11 cellular contexts compared by ENCODE assay signal in the genomic region with DNA sequence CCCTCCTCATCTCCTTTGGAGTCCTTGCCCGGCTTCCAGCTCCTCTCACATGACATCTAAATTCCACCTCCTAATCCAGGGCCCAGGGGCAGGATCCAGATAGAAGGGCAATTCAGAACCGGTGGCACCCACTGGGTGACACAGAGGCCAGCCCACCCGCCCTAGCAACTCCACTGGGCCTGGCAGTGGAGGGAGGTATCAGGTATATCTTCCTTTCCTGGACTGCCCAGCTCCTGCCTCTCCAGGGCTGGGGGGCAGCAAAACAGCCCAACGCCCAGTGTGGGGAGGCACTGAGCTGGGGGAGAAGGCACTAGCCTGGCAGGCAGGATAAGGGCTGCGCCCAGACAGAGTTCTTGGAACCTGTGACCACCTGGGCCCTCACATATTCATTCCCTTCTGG. TPM values are rescaled to one million over a fixed set of nuclear protein-coding genes. Genes with fewer than 3 reads are reported as not detected.
DNase-seq lines count a peak whose midpoint lies in the region; ATAC-seq and TF ChIP-seq lines count a peak whose summit lies in the region.
"Had no signal": no experiment of that assay in that cellular context is flagged by ENCODE, and none has a peak within 500 bp of the region (broad histone marks: within the 10 kb centered on the region; RNA-seq: fewer than 3 reads in every experiment).

No MANE protein-coding gene starts in this region.

- H3K4me1 ChIP-seq in mesodermal cell (ENCODE audit: control insufficient read depth, insufficient read depth, low read length, poor library complexity, severe bottlenecking), result peaks cover 67% of the 10 kb centered on the region
- peaks cover 0 to 49% (median 43%) of the 10 kb centered on the region in 4 donors for H3K4me1 ChIP-seq in tibial artery

- intact Hi-C loops in activated CD4-positive, alpha-beta T cell treated with anti-CD3 and anti-CD28 coated beads for 36 hours (cut with DNase I, micrococcal nuclease), result loop anchor here in 1 of 2 experiments (2.0 to 5.0 kb wide), 2 partner anchors 17 to 1043 kb away; no protein-coding TSS in a partner anchor
- intact Hi-C loops in tibial artery (cut with DNase I; ENCODE audit: low total_unique reads), result no loop called here

- H3K36me3 ChIP-seq in mesodermal cell (ENCODE audit: control insufficient read depth, insufficient read depth, low read length), result peaks cover 18% of the 10 kb centered on the region
- H3K36me3 ChIP-seq in tibial artery, result peaks cover 0 to 19% (median 0%) of the 10 kb centered on the region in 3 donors

- no peak for ATAC-seq in activated CD4-positive, alpha-beta T cell treated with anti-CD3 and anti-CD28 coated beads for 36 hours
- ATAC-seq: A549 had no signal

- H3K27ac ChIP-seq in cingulate gyrus (ENCODE audit: low read depth, low read length) (peak overlapping the region; percentile 76), mesodermal cell (ENCODE audit: low read depth, low read length, severe bottlenecking) (peak overlapping the region; percentile 81), tibial artery (peak overlapping the region; percentile 58 to 68)

- H3K4me3 ChIP-seq in mesodermal cell (ENCODE audit: extremely low read depth, insufficient read depth, low read length, poor library complexity, severe bottlenecking), result no peak overlapping the region
- H3K4me3 ChIP-seq in tibial artery, result no peak overlapping the region
- H3K4me3 ChIP-seq: A549 had no signal

- peak overlapping the region; percentile 86 for H3K27ac Mint-ChIP-seq in activated CD4-positive, alpha-beta T cell treated with anti-CD3 and anti-CD28 coated beads for 36 hours

- H3K27me3 ChIP-seq in tibial artery, result no peaks in the 10 kb centered on the region

- H3K9me3 ChIP-seq in mesodermal cell (ENCODE audit: control insufficient read depth, low read length) (no peaks in the 10 kb centered on the region), tibial artery (no peaks in the 10 kb centered on the region)
- H3K9me3 ChIP-seq: A549 had no signal

- CTCF ChIA-PET in activated CD4-positive, alpha-beta T cell treated with anti-CD3 and anti-CD28 coated beads for 36 hours (lab: Charles Lee), result interaction anchor here (0.5 to 0.8 kb wide), 5 partner anchors 27 to 301 kb away, joined by 3 read pairs; no protein-coding TSS in a partner anchor

- POLR2A ChIA-PET in activated CD4-positive, alpha-beta T cell treated with anti-CD3 and anti-CD28 coated beads for 36 hours (lab: Charles Lee), result no interaction called here

- H3K9me3 Mint-ChIP-seq in activated CD4-positive, alpha-beta T cell treated with anti-CD3 and anti-CD28 coated beads for 36 hours (ENCODE audit: low read depth), result no peaks in the 10 kb centered on the region

- no peak for TF ChIP-seq CTCF in tibial artery (IDR thresholded peaks at IDR 0.05)
- no peak for TF ChIP-seq CTCF in GM10266 (IDR thresholded peaks at IDR 0.05; ENCODE audit: control insufficient read depth, insufficient read depth, low read depth, missing control alignments)

- H3K4me1 Mint-ChIP-seq in activated CD4-positive, alpha-beta T cell treated with anti-CD3 and anti-CD28 coated beads for 36 hours, result peaks cover 53% of the 10 kb centered on the region

- H3K27me3 Mint-ChIP-seq in activated CD4-positive, alpha-beta T cell treated with anti-CD3 and anti-CD28 coated beads for 36 hours, result no peaks in the 10 kb centered on the region

- 80 to 100% methylated on average over 2 of the region's 5 CpGs for WGBS in mesodermal cell (ENCODE audit: insufficient coverage in 2 of 2), 2 experiments

- no peak for DNase-seq in activated CD4-positive, alpha-beta T cell treated with anti-CD3 and anti-CD28 coated beads for 36 hours
- no peak for DNase-seq in activated CD4-positive, alpha-beta T cell treated with anti-CD3 and anti-CD28 coated beads, Interleukin-2, amount 50 U/mL, for 48 hours
- DNase-seq in tibial artery (no peak), C1 segment of cervical spinal cord (lab: John Stamatoyannopoulos, UW) (no peak), GM10266 (ENCODE audit: extremely low spot score) (no peak), DMS153 (lab: John Stamatoyannopoulos, UW) (no peak)
- DNase-seq: NCI-H1436; stimulated activated CD4-positive, alpha-beta T cell treated with anti-CD3 and anti-CD28 coated beads, Interleukin-2, amount 100 ng/mL, for 48 hours had no signal

- H3K36me3 Mint-ChIP-seq in activated CD4-positive, alpha-beta T cell treated with anti-CD3 and anti-CD28 coated beads for 36 hours (ENCODE audit: low read depth), result no peaks in the 10 kb centered on the region

- H3K4me3 Mint-ChIP-seq in activated CD4-positive, alpha-beta T cell treated with anti-CD3 and anti-CD28 coated beads for 36 hours, result no peak overlapping the region

RNA-seq across cellular contexts. Expression of a gene that starts 10.4 kb away (rescaled TPM):
- 10 to 100 TPM; 37.8 to 39.1 TPM for total RNA-seq in activated CD4-positive, alpha-beta T cell treated with anti-CD3 and anti-CD28 coated beads for 36 hours
- polyA plus RNA-seq in mesodermal cell (2013, experiment 1 of 2), result 138 TPM
- 118 TPM for polyA plus RNA-seq in mesodermal cell (2013, experiment 2 of 2)
